Comparison of ENCODE assay signal across 20 cellular contexts in the genomic region with DNA sequence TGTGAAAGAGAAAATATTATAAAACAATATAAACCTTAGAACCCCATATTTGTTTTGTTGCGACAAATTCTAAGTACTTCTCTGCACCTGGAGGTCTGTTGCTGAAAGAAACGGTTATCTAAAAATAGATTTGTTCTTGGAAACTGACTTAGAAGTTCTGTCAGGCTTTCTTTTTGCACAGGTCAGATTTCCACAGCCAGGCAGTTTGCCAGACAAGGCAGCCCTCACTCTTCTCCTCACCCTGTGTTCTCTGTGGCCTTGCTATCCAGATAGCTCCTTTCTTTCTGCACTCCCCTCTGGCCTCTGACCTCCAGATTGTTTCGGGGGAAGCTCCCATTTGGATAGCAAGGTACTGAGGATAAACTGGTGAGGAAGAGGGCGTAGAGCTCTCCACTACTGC.
DNase-seq lines count a peak whose midpoint lies in the region; ATAC-seq and TF ChIP-seq lines count a peak whose summit lies in the region.
"Had no signal": no experiment of that assay in that cellular context is flagged by ENCODE, and none has a peak within 500 bp of the region (broad histone marks: within the 10 kb centered on the region; RNA-seq: fewer than 3 reads in every experiment).

No MANE protein-coding gene starts in this region.

- H3K27ac ChIP-seq in DND-41 (ENCODE audit: low read length) (peak overlapping the region; percentile 92), KOPT-K1 (ENCODE audit: low read depth, low read length, poor library complexity, severe bottlenecking) (peak overlapping the region; percentile 98), gastrocnemius medialis (peak overlapping the region; percentile 5 to 61 (median 30)), left lung (no peak overlapping the region)
- H3K27ac ChIP-seq: SK-N-MC had no signal

- peak; percentile 78 for DNase-seq in DND-41
- no peak for DNase-seq in left lobe of liver (ENCODE audit: low spot score)
- peak; percentile 59 to 74 for DNase-seq in gastrocnemius medialis
- no peak for DNase-seq in activated CD4-positive, alpha-beta T cell treated with anti-CD3 and anti-CD28 coated beads for 36 hours
- no peak for DNase-seq in left lung
- DNase-seq in anterior cingulate cortex (lab: John Stamatoyannopoulos, UW) = no peak
- DNase-seq: DMS153, HFFc6, KG1, NCI-H1105, NCI-H146, NCI-H1930, NCI-H2107, NCI-H446 treated with DMSO at 0.1 percent for 48 hours, NCI-H526 treated with DMSO at 0.1 percent for 48 hours, SHP77 treated with DMSO at 0.1 percent for 48 hours had no signal

- TF ChIP-seq POLR2A in gastrocnemius medialis (IDR thresholded peaks at IDR 0.05) = no peak

- no peaks in the 10 kb centered on the region for H4K20me1 ChIP-seq in DND-41 (ENCODE audit: insufficient read depth, low read length)

- no peak overlapping the region for H3K27ac Mint-ChIP-seq in activated CD4-positive, alpha-beta T cell treated with anti-CD3 and anti-CD28 coated beads for 36 hours
- H3K27ac Mint-ChIP-seq: HFFc6 had no signal

- H3K9me3 ChIP-seq in DND-41 (ENCODE audit: insufficient read depth, low read length, severe bottlenecking) (no peaks in the 10 kb centered on the region), KOPT-K1 (ENCODE audit: insufficient read depth, low read length, poor library complexity, severe bottlenecking) (peaks cover 4% of the 10 kb centered on the region), gastrocnemius medialis (no peaks in the 10 kb centered on the region), left lung (no peaks in the 10 kb centered on the region)
- H3K9me3 ChIP-seq: HAP-1 had no signal

- H3K9me3 Mint-ChIP-seq in activated CD4-positive, alpha-beta T cell treated with anti-CD3 and anti-CD28 coated beads for 36 hours (ENCODE audit: low read depth) = peaks cover 2% of the 10 kb centered on the region

- peak; percentile 84 for ATAC-seq in DND-41 (ENCODE audit: insufficient read depth, low read depth)
- peak; percentile 58 for ATAC-seq in left lobe of liver
- peak; percentile 96 to 98 for ATAC-seq in gastrocnemius medialis
- ATAC-seq in activated CD4-positive, alpha-beta T cell treated with anti-CD3 and anti-CD28 coated beads for 36 hours = no peak
- ATAC-seq in left lung = no peak
- ATAC-seq: Panc1 had no signal

- H3K4me3 Mint-ChIP-seq in activated CD4-positive, alpha-beta T cell treated with anti-CD3 and anti-CD28 coated beads for 36 hours = no peak overlapping the region
- H3K4me3 Mint-ChIP-seq: HFFc6 had no signal

- H3K4me2 ChIP-seq in DND-41 (ENCODE audit: insufficient read depth, low read length) = peak overlapping the region; percentile 36

- CTCF ChIA-PET in activated CD4-positive, alpha-beta T cell treated with anti-CD3 and anti-CD28 coated beads for 36 hours (lab: Charles Lee) = no interaction called here

- no peaks in the 10 kb centered on the region for H3K36me3 Mint-ChIP-seq in activated CD4-positive, alpha-beta T cell treated with anti-CD3 and anti-CD28 coated beads for 36 hours (ENCODE audit: low read depth)

- TF ChIP-seq CTCF in DND-41 (IDR thresholded peaks at IDR 0.05; ENCODE audit: borderline replicate concordance, extremely low read depth, low read length, poor library complexity, severe bottlenecking) (no peak), gastrocnemius medialis (IDR thresholded peaks at IDR 0.05 in 4 of 5, conservative IDR thresholded peaks at IDR 0.05 in 1 of 5) (no peak), left lung (IDR thresholded peaks at IDR 0.05) (no peak)

- peak overlapping the region; percentile 47; the same call in 1 of the 2 replicates for H2AFZ ChIP-seq in DND-41 (ENCODE audit: low read depth, low read length)

- peaks cover 12% of the 10 kb centered on the region for H3K27me3 Mint-ChIP-seq in activated CD4-positive, alpha-beta T cell treated with anti-CD3 and anti-CD28 coated beads for 36 hours

- peak overlapping the region; percentile 48 for H3K9ac ChIP-seq in DND-41 (ENCODE audit: low read depth, low read length)

- H3K27me3 ChIP-seq in DND-41 (ENCODE audit: insufficient read depth, low read length, poor library complexity) (no peaks in the 10 kb centered on the region), gastrocnemius medialis (no peaks in the 10 kb centered on the region), left lung (peaks cover 0 to 3% of the 10 kb centered on the region in 2 donors)

- intact Hi-C loops in gastrocnemius medialis (cut with DNase I; ENCODE audit: low total_unique reads) (no loop called here), left lung (cut with DNase I) (no loop called here)
- intact Hi-C loops in activated CD4-positive, alpha-beta T cell treated with anti-CD3 and anti-CD28 coated beads for 36 hours (cut with DNase I, micrococcal nuclease) = loop anchor here in 1 of 2 experiments (10.0 kb wide), 1 partner anchor 709 kb away; no protein-coding TSS in a partner anchor

- H3K79me2 ChIP-seq in DND-41 (ENCODE audit: insufficient read depth, low read length) = no peaks in the 10 kb centered on the region

- POLR2A ChIA-PET in activated CD4-positive, alpha-beta T cell treated with anti-CD3 and anti-CD28 coated beads for 36 hours (lab: Charles Lee) = no interaction called here

- H3K4me1 ChIP-seq in DND-41 (ENCODE audit: insufficient read depth, low read length) (peaks cover 51% of the 10 kb centered on the region), gastrocnemius medialis (peaks cover 19 to 23% of the 10 kb centered on the region in 2 donors), left lung (no peaks in the 10 kb centered on the region)
- H3K4me1 ChIP-seq: HAP-1 had no signal

- no peaks in the 10 kb centered on the region for H3K36me3 ChIP-seq in DND-41 (ENCODE audit: insufficient read depth, low read length)
- no peaks in the 10 kb centered on the region for H3K36me3 ChIP-seq in KOPT-K1 (ENCODE audit: insufficient read depth, low read length)
- no peaks in the 10 kb centered on the region for H3K36me3 ChIP-seq in gastrocnemius medialis
- H3K36me3 ChIP-seq in left lung = no peaks in the 10 kb centered on the region
- H3K36me3 ChIP-seq: HAP-1 had no signal

- in situ Hi-C loops in gastrocnemius medialis (cut with MboI; ENCODE audit: low sequenced_read_pairs in 4 of 4) = loop anchor here in 1 of 4 donors (25.0 kb wide), 1 partner anchor 91 kb away; no protein-coding TSS in a partner anchor

- no peaks in the 10 kb centered on the region for H3K4me1 Mint-ChIP-seq in activated CD4-positive, alpha-beta T cell treated with anti-CD3 and anti-CD28 coated beads for 36 hours

- no peak overlapping the region for H3K4me3 ChIP-seq in DND-41 (ENCODE audit: low read depth in 1 of 2, low read length in 2 of 2)
- H3K4me3 ChIP-seq in gastrocnemius medialis = no peak overlapping the region
- no peak overlapping the region for H3K4me3 ChIP-seq in left lung
- H3K4me3 ChIP-seq: HAP-1, SK-N-MC had no signal

Comparison
In these comparisons a context has a peak if more than half of its experiments do, and no peak if none do; other contexts are left out.
1. ATAC-seq: peak in DND-41 (single experiment), left lobe of liver (single experiment) and gastrocnemius medialis (2 of 2); none in activated CD4-positive, alpha-beta T cell treated with anti-CD3 and anti-CD28 coated beads for 36 hours (single experiment) and left lung (single experiment).
2. DNase-seq: peak in DND-41 (single experiment) and gastrocnemius medialis (2 of 2); none in left lobe of liver (single experiment), activated CD4-positive, alpha-beta T cell treated with anti-CD3 and anti-CD28 coated beads for 36 hours (single experiment), left lung (0 of 2) and anterior cingulate cortex (0 of 58).
3. H3K27ac ChIP-seq: peak in DND-41 (single experiment), KOPT-K1 (single experiment) and gastrocnemius medialis (4 of 4); none in left lung (0 of 2).